In genomic region chr1:205258313-205259176, GRCh38 we compare ENCODE assay signal across 11 cellular contexts. TPM values are rescaled to one million over a fixed set of nuclear protein-coding genes. Genes with fewer than 3 reads are reported as not detected.
DNase-seq lines count a peak whose midpoint lies in the region; ATAC-seq and TF ChIP-seq lines count a peak whose summit lies in the region.
"Had no signal": no experiment of that assay in that cellular context is flagged by ENCODE, and none has a peak within 500 bp of the region (broad histone marks: within the 10 kb centered on the region; RNA-seq: fewer than 3 reads in every experiment).

No MANE protein-coding gene starts in this region.

- no peak for TF ChIP-seq CTCF in RWPE2 (IDR thresholded peaks at IDR 0.05; ENCODE audit: poor library complexity, severe bottlenecking)
- no peak for TF ChIP-seq CTCF in fibroblast of villous mesenchyme (IDR thresholded peaks at IDR 0.05; ENCODE audit: insufficient read depth, low read depth, low read length)
- TF ChIP-seq CTCF in Peyer's patch (IDR thresholded peaks at IDR 0.05) = no peak

- H3K36me3 ChIP-seq in RWPE2 (ENCODE audit: low read depth) (no peaks in the 10 kb centered on the region), skeletal muscle satellite cell (ENCODE audit: insufficient read depth, low read length) (no peaks in the 10 kb centered on the region), Peyer's patch (no peaks in the 10 kb centered on the region)
- H3K36me3 ChIP-seq in CD8-positive, alpha-beta memory T cell (ENCODE audit: insufficient read depth, low read length) = no peaks in the 10 kb centered on the region

- peak; percentile 35 for DNase-seq in H4 (ENCODE audit: low spot score)
- DNase-seq in RWPE2 (ENCODE audit: low spot score) = peak; percentile 91
- DNase-seq in fibroblast of villous mesenchyme (ENCODE audit: low read depth) = peak; percentile 71
- no peak for DNase-seq in CD8-positive, alpha-beta memory T cell
- DNase-seq in Peyer's patch = no peak
- no peak for DNase-seq in activated CD4-positive, alpha-beta T cell treated with anti-CD3 and anti-CD28 coated beads, Interleukin-2, amount 50 U/mL, for 48 hours
- DNase-seq: amniotic stem cell, kidney glomerular epithelial cell had no signal

- no peaks in the 10 kb centered on the region for H3K36me3 Mint-ChIP-seq in CD8-positive, alpha-beta memory T cell

- H3K4me2 ChIP-seq in skeletal muscle satellite cell (ENCODE audit: low read length) = no peak overlapping the region

- H3K4me3 ChIP-seq in RWPE2 (ENCODE audit: severe bottlenecking) = no peak overlapping the region
- H3K4me3 ChIP-seq in fibroblast of villous mesenchyme (ENCODE audit: low read depth, low read length) = no peak overlapping the region
- no peak overlapping the region for H3K4me3 ChIP-seq in skeletal muscle satellite cell (ENCODE audit: low read length)
- H3K4me3 ChIP-seq in CD8-positive, alpha-beta memory T cell (ENCODE audit: low read length) = no peak overlapping the region
- no peak overlapping the region for H3K4me3 ChIP-seq in Peyer's patch

- no peak for TF ChIP-seq POLR2A in Peyer's patch (IDR thresholded peaks at IDR 0.05)

- ATAC-seq in RWPE2 (ENCODE audit: low read depth) (peak; percentile 92), HG02884 (IDR thresholded peaks at IDR 0.05; ENCODE audit: unreplicated experiment) (no peak)

- H3K4me1 Mint-ChIP-seq in CD8-positive, alpha-beta memory T cell = peaks cover 0 to 13% (median 6%) of the 10 kb centered on the region in 3 donors

- no peak overlapping the region for H3K4me3 Mint-ChIP-seq in CD8-positive, alpha-beta memory T cell

- H3K27me3 ChIP-seq in RWPE2 (ENCODE audit: insufficient read depth, poor library complexity, severe bottlenecking) (no peaks in the 10 kb centered on the region), skeletal muscle satellite cell (ENCODE audit: control insufficient read depth, insufficient read depth, low read length) (no peaks in the 10 kb centered on the region), Peyer's patch (no peaks in the 10 kb centered on the region)
- no peaks in the 10 kb centered on the region for H3K27me3 ChIP-seq in CD8-positive, alpha-beta memory T cell (ENCODE audit: insufficient read depth, low read length, poor library complexity, severe bottlenecking)

- POLR2A ChIA-PET in CD8-positive, alpha-beta memory T cell (lab: Charles Lee) = no interaction called here

- peaks cover 0 to 4% of the 10 kb centered on the region in 2 donors for H3K27me3 Mint-ChIP-seq in CD8-positive, alpha-beta memory T cell

- CTCF ChIA-PET in CD8-positive, alpha-beta memory T cell (lab: Charles Lee) = interaction anchor here (0.8 to 37.5 kb wide), 8 partner anchors 13 to 281 kb away, joined by 3 to 1351 read pairs (median 6); partner anchors contain the start of genes NUAK2 and TMCC2

- H3K9me3 Mint-ChIP-seq in CD8-positive, alpha-beta memory T cell = no peaks in the 10 kb centered on the region

- peak overlapping the region; percentile 48 for H3K9ac ChIP-seq in skeletal muscle satellite cell (ENCODE audit: low read depth, low read length)

- H3K27ac ChIP-seq in RWPE2 (ENCODE audit: poor library complexity, severe bottlenecking) (peak overlapping the region; percentile 84), Peyer's patch (no peak overlapping the region)
- H3K27ac ChIP-seq in CD8-positive, alpha-beta memory T cell (ENCODE audit: low read depth, low read length) = no peak overlapping the region
- H3K27ac ChIP-seq: VCaP had no signal

- H3K9me3 ChIP-seq in RWPE2 (ENCODE audit: severe bottlenecking) (no peaks in the 10 kb centered on the region), skeletal muscle satellite cell (replicated peaks; ENCODE audit: low read length) (no peaks in the 10 kb centered on the region), Peyer's patch (no peaks in the 10 kb centered on the region)
- H3K9me3 ChIP-seq in CD8-positive, alpha-beta memory T cell (ENCODE audit: low read length) = no peaks in the 10 kb centered on the region

- H3K4me1 ChIP-seq in RWPE2 (ENCODE audit: insufficient read depth, poor library complexity, severe bottlenecking) (peaks cover 31% of the 10 kb centered on the region), skeletal muscle satellite cell (ENCODE audit: control insufficient read depth, insufficient read depth, low read length) (peaks cover 28% of the 10 kb centered on the region), Peyer's patch (peaks cover 0 to 19% (median 0%) of the 10 kb centered on the region in 4 donors)
- peaks cover 7% of the 10 kb centered on the region for H3K4me1 ChIP-seq in CD8-positive, alpha-beta memory T cell (ENCODE audit: insufficient read depth, low read length)

- H3K27ac Mint-ChIP-seq in CD8-positive, alpha-beta memory T cell = peak overlapping the region in 1 of 8 donors; percentile 33

RNA-seq across cellular contexts. Expression of gene TMCC2, which starts 30.8 kb away (rescaled TPM):
- total RNA-seq in H4 (2014; rRNA removed; shearing (Covaris generic)) = 0.74 and 2.1 TPM in 2 replicates
- total RNA-seq in fibroblast of villous mesenchyme (3.2 and 3.5 TPM in 2 replicates), Peyer's patch (1 to 10 TPM in 2 of 4 donors, under 1 TPM in 2; 0.53 to 4.1 (median 1.1) TPM)
- total RNA-seq in skeletal muscle satellite cell (2012; rRNA removed) = 1.3 and 2.3 TPM in 2 replicates
- 1 to 10 TPM; 7.1 to 8.4 TPM for total RNA-seq in CD8-positive, alpha-beta memory T cell
- polyA plus RNA-seq in CD8-positive, alpha-beta memory T cell = 1.4 TPM

RNA-seq across cellular contexts. Expression of gene DSTYK, which starts 47.0 kb away (rescaled TPM):
- total RNA-seq in H4 (2014; rRNA removed; shearing (Covaris generic)) = 5.1 and 5.8 TPM in 2 replicates
- total RNA-seq in fibroblast of villous mesenchyme = 15.5 and 22.0 TPM in 2 replicates
- 6.1 and 7.4 TPM in 2 replicates for total RNA-seq in skeletal muscle satellite cell (2012; rRNA removed)
- 10 to 100 TPM; 12.9 to 13.4 TPM for total RNA-seq in CD8-positive, alpha-beta memory T cell
- 8.6 TPM for polyA plus RNA-seq in CD8-positive, alpha-beta memory T cell
- total RNA-seq in Peyer's patch = 10 to 100 TPM in 1 of 4 donors, 1 to 10 TPM in 3; 3.5 to 11.6 (median 6.8) TPM

Comparison
In these comparisons a context has a peak if more than half of its experiments do, and no peak if none do; other contexts are left out.
1. DNase-seq: peak in H4 (single experiment), RWPE2 (single experiment) and fibroblast of villous mesenchyme (single experiment); none in CD8-positive, alpha-beta memory T cell (0 of 5), Peyer's patch (0 of 3) and activated CD4-positive, alpha-beta T cell treated with anti-CD3 and anti-CD28 coated beads, Interleukin-2, amount 50 U/mL, for 48 hours (0 of 2).